Comparison of ENCODE assay signal across 8 cellular contexts in the genomic region with DNA sequence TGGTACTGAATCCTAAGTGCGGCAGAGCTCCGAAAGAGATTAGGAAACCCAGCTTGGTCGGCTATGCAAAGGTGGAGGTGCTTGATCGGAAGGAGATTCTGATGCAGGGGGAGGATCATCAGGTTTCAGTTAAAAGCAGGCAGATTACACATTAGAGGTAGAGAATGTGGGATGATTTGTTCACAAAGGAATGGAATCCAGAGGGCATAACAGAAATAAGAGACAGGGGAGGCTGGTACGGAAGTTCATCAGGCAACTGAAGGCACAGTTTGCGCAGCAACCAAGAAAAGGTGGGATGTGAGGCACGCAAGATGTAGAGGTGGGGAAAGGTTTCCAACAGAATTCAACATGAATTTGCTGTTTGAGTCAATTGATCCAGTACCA. TPM values are rescaled to one million over a fixed set of nuclear protein-coding genes. Genes with fewer than 3 reads are reported as not detected.
A peak's percentile ranks its signal among the peaks of the same experiment; 100 is the strongest.
DNase-seq lines count a peak whose midpoint lies in the region; ATAC-seq and TF ChIP-seq lines count a peak whose summit lies in the region.

No MANE protein-coding gene starts in this region.

- CTCF ChIA-PET in PC-9 (lab: Charles Lee) = no interaction called here

- no peak for ATAC-seq in foreskin keratinocyte

- H3K36me3 ChIP-seq in ES-I3 (ENCODE audit: insufficient read depth, low read length) (no peaks in the 10 kb centered on the region), HAP-1 (replicated peaks) (peaks cover 22% of the 10 kb centered on the region), PC-9 (ENCODE audit: low read depth) (peaks cover 7% of the 10 kb centered on the region; the same call in 1 of the 2 replicates)

- DNase-seq in HAP-1 (ENCODE audit: low spot score in 2 of 2) = no peak
- no peak for DNase-seq in PC-9
- peak in 1 of 2 donors; percentile 3 for DNase-seq in foreskin keratinocyte
- DNase-seq in putamen (ENCODE audit: low spot score) = peak; percentile 16
- DNase-seq in HCEC 1CT = no peak
- no peak for DNase-seq in NCI-H2107 treated with DMSO at 0.1 percent for 48 hours (lab: John Stamatoyannopoulos, UW; ENCODE audit: unreplicated experiment)
- no peak for DNase-seq in NK-92 treated with Interleukin-12 subunit alpha and Interleukin-12 subunit beta, amount 100 ng/mL, for 24 hours (lab: John Stamatoyannopoulos, UW)

- peak overlapping the region; percentile 83 for H3K9ac ChIP-seq in ES-I3 (ENCODE audit: low read depth, low read length)

- 0 out of 2 replicates have a peak, but pooled peaks cover 3% of the 10 kb centered on the region for H3K27me3 ChIP-seq in HAP-1 (ENCODE audit: low read depth)
- no peaks in the 10 kb centered on the region for H3K27me3 ChIP-seq in PC-9 (ENCODE audit: insufficient read depth, low read depth)
- H3K27me3 ChIP-seq in foreskin keratinocyte = no peaks in the 10 kb centered on the region

- peaks cover 5% of the 10 kb centered on the region; the same call in 1 of the 2 replicates for H4K20me1 ChIP-seq in PC-9 (ENCODE audit: insufficient read depth)

- intact Hi-C loops in PC-9 (cut with micrococcal nuclease; ENCODE audit: unreplicated experiment) = loop anchor here (5.0 kb wide), 1 partner anchor 358 kb away; no protein-coding TSS in a partner anchor

- H3K4me3 ChIP-seq in HAP-1 (peak overlapping the region; percentile 92), PC-9 (peak overlapping the region; percentile 99; the same call in 1 of the 2 replicates)

- H3K4me1 ChIP-seq in ES-I3 (ENCODE audit: insufficient read depth, low read length) = peaks cover 7% of the 10 kb centered on the region; the same call in 1 of the 2 replicates
- H3K4me1 ChIP-seq in HAP-1 = peaks cover 11% of the 10 kb centered on the region
- 0 out of 2 replicates have a peak, but pooled peaks cover 5% of the 10 kb centered on the region for H3K4me1 ChIP-seq in PC-9 (replicated peaks; ENCODE audit: insufficient read depth)
- no peaks in the 10 kb centered on the region for H3K4me1 ChIP-seq in foreskin keratinocyte

- no peaks in the 10 kb centered on the region for H3F3A ChIP-seq in PC-9 (ENCODE audit: insufficient read depth, low read depth)

- in situ Hi-C loops in HAP-1 (cut with MboI; ENCODE audit: low sequenced_read_pairs) = no loop called here

- H3K9me3 ChIP-seq in ES-I3 (ENCODE audit: control insufficient read depth, insufficient read depth, low read length) (no peaks in the 10 kb centered on the region), HAP-1 (no peaks in the 10 kb centered on the region), PC-9 (ENCODE audit: insufficient read depth, low read depth) (no peaks in the 10 kb centered on the region)

- no peaks in the 10 kb centered on the region for H3K9me2 ChIP-seq in PC-9 (ENCODE audit: insufficient read depth)

- peak overlapping the region; percentile 99 for H2AFZ ChIP-seq in PC-9

- TF ChIP-seq CTCF in PC-9 (conservative IDR thresholded peaks at IDR 0.05) (no peak), foreskin keratinocyte (conservative IDR thresholded peaks at IDR 0.05) (no peak)

- H3K27ac ChIP-seq in PC-9 (no peak overlapping the region), foreskin keratinocyte (peak overlapping the region; percentile 84)

- POLR2A ChIA-PET in PC-9 (lab: Charles Lee; ENCODE audit: unreplicated experiment) = no interaction called here

- peaks cover 38% of the 10 kb centered on the region for H3K79me2 ChIP-seq in PC-9 (ENCODE audit: low read depth)

- peak overlapping the region; percentile 76 for H3K4me2 ChIP-seq in PC-9

- BruUV-seq in PC-9 (replicated peaks; lab: Mats Ljungman, UMichigan) = TSS peak; percentile 78

RNA-seq across cellular contexts. Expression of a gene that starts 0.4 kb away (rescaled TPM):
- total RNA-seq in PC-9 (2021) (22.5 and 38.4 TPM in 2 replicates), foreskin keratinocyte (32.5 and 36.4 TPM in 2 replicates)
- polyA plus RNA-seq in foreskin keratinocyte = 21.5 and 27.3 TPM in 2 replicates
